ENCODE assay signal across 8 cellular contexts in genomic region chr14:41605550-41606248, GRCh38. TPM values are rescaled to one million over a fixed set of nuclear protein-coding genes. Genes with fewer than 3 reads are reported as not detected.
A peak's percentile ranks its signal among the peaks of the same experiment; 100 is the strongest.
DNase-seq lines count a peak whose midpoint lies in the region; ATAC-seq and TF ChIP-seq lines count a peak whose summit lies in the region.

No MANE protein-coding gene starts in this region.

- no peaks in the 10 kb centered on the region for H3K9me3 ChIP-seq in CD8-positive, alpha-beta memory T cell (ENCODE audit: low read length)
- no peaks in the 10 kb centered on the region for H3K9me3 ChIP-seq in suprapubic skin

- CTCF ChIA-PET in CD8-positive, alpha-beta memory T cell (lab: Charles Lee), result no interaction called here

- peaks cover 16 to 59% (median 23%) of the 10 kb centered on the region in 3 donors for H3K4me1 Mint-ChIP-seq in CD8-positive, alpha-beta memory T cell
- peaks cover 64% of the 10 kb centered on the region for H3K4me1 Mint-ChIP-seq in brain

- peak overlapping the region in 5 of 7 donors; percentile 54 to 73 (median 68) for H3K4me3 Mint-ChIP-seq in CD8-positive, alpha-beta memory T cell
- H3K4me3 Mint-ChIP-seq in brain, result peak overlapping the region; percentile 81 to 92 (median 87)

- TF ChIP-seq CTCF in brain (conservative IDR thresholded peaks at IDR 0.05), result no peak
- TF ChIP-seq CTCF in suprapubic skin (IDR thresholded peaks at IDR 0.05), result no peak

- H3K36me3 ChIP-seq in CD8-positive, alpha-beta memory T cell (ENCODE audit: insufficient read depth, low read length), result no peaks in the 10 kb centered on the region
- no peaks in the 10 kb centered on the region for H3K36me3 ChIP-seq in suprapubic skin

- WGBS in suprapubic skin, result 4% methylated on average over 21 of the region's 23 CpGs

- peaks cover 0 to 8% (median 0%) of the 10 kb centered on the region in 5 donors for H3K9me3 Mint-ChIP-seq in CD8-positive, alpha-beta memory T cell
- H3K9me3 Mint-ChIP-seq in brain, result peaks cover 0 to 5% (median 0%) of the 10 kb centered on the region in 5 experiments

- no peak for ATAC-seq in HG03378 (IDR thresholded peaks at IDR 0.05; ENCODE audit: unreplicated experiment)

- no peak overlapping the region for H3K27ac ChIP-seq in CD8-positive, alpha-beta memory T cell (ENCODE audit: low read depth, low read length)
- peak overlapping the region; percentile 46 for H3K27ac ChIP-seq in layer of hippocampus (ENCODE audit: low read depth, low read length)
- H3K27ac ChIP-seq in suprapubic skin, result peak overlapping the region; percentile 77

- POLR2A ChIA-PET in CD8-positive, alpha-beta memory T cell (lab: Charles Lee), result no interaction called here

- no peak for TF ChIP-seq POLR2A in suprapubic skin (IDR thresholded peaks at IDR 0.05)

- H3K27me3 Mint-ChIP-seq in CD8-positive, alpha-beta memory T cell, result peaks cover 49 to 63% of the 10 kb centered on the region in 2 donors
- H3K27me3 Mint-ChIP-seq in brain, result peaks cover 72% of the 10 kb centered on the region

- peaks cover 23% of the 10 kb centered on the region for H3K27me3 ChIP-seq in CD8-positive, alpha-beta memory T cell (ENCODE audit: insufficient read depth, low read length, poor library complexity, severe bottlenecking)
- H3K27me3 ChIP-seq in layer of hippocampus (ENCODE audit: control insufficient read depth, insufficient read depth, low read length) (peaks cover 18% of the 10 kb centered on the region), suprapubic skin (peaks cover 59% of the 10 kb centered on the region)

- H3K27ac Mint-ChIP-seq in CD8-positive, alpha-beta memory T cell, result no peak overlapping the region
- H3K27ac Mint-ChIP-seq in brain, result peak overlapping the region; percentile 82 to 93 (median 90)

- no peak for DNase-seq in CD8-positive, alpha-beta memory T cell
- DNase-seq in NCI-H1105 (lab: John Stamatoyannopoulos, UW) (peak; percentile 79), suprapubic skin (ENCODE audit: low spot score in 2 of 2) (no peak), NCI-H1417 treated with DMSO at 0.1 percent for 48 hours (lab: John Stamatoyannopoulos, UW) (no peak), HCEC 1CT (no peak)

- no peak for TF ChIP-seq EP300 in suprapubic skin (IDR thresholded peaks at IDR 0.05)

- no peaks in the 10 kb centered on the region for H3K36me3 Mint-ChIP-seq in CD8-positive, alpha-beta memory T cell
- no peaks in the 10 kb centered on the region for H3K36me3 Mint-ChIP-seq in brain

- H3K4me1 ChIP-seq in CD8-positive, alpha-beta memory T cell (ENCODE audit: insufficient read depth, low read length), result peaks cover 17% of the 10 kb centered on the region
- H3K4me1 ChIP-seq in suprapubic skin, result peaks cover 44% of the 10 kb centered on the region

- no peak overlapping the region for H3K4me3 ChIP-seq in CD8-positive, alpha-beta memory T cell (ENCODE audit: low read length)
- H3K4me3 ChIP-seq in suprapubic skin, result peak overlapping the region; percentile 75

RNA-seq across cellular contexts. Expression of gene LRFN5, which starts 1.0 kb away (rescaled TPM):
- not detected for total RNA-seq in CD8-positive, alpha-beta memory T cell
- not detected for polyA plus RNA-seq in CD8-positive, alpha-beta memory T cell
- 3.1 TPM for polyA plus RNA-seq in brain (ENCODE audit: insufficient read depth, low read depth, low replicate concordance)
- 1 to 10 TPM in 1 of 4 donors, under 1 TPM in 3; 0.32 to 1.1 (median 0.49) TPM for total RNA-seq in suprapubic skin

Comparison
In these comparisons a context has a peak if more than half of its experiments do, and no peak if none do; other contexts are left out.
1. H3K27ac Mint-ChIP-seq: peak in brain (5 of 5); none in CD8-positive, alpha-beta memory T cell (0 of 8).